13 cellular contexts compared by ENCODE assay signal in genomic region chr7:100891555-100891954, GRCh38. TPM values are rescaled to one million over a fixed set of nuclear protein-coding genes. Genes with fewer than 3 reads are reported as not detected.
DNase-seq lines count a peak whose midpoint lies in the region; ATAC-seq, FAIRE-seq and TF ChIP-seq lines count a peak whose summit lies in the region.
"Had no signal": no experiment of that assay in that cellular context is flagged by ENCODE, and none has a peak within 500 bp of the region (broad histone marks: within the 10 kb centered on the region; RNA-seq: fewer than 3 reads in every experiment).

No MANE protein-coding gene starts in this region.

- H3K4me3 ChIP-seq in RWPE2 (ENCODE audit: severe bottlenecking) (no peak overlapping the region), epithelial cell of esophagus (ENCODE audit: low read length) (peak overlapping the region; percentile 57)
- H3K4me3 ChIP-seq: HAP-1 had no signal

- peak overlapping the region; percentile 51 for H3K4me3 Mint-ChIP-seq in osteocyte (ENCODE audit: unreplicated experiment)

- H3K4me1 ChIP-seq in RWPE2 (ENCODE audit: insufficient read depth, poor library complexity, severe bottlenecking): peaks cover 18% of the 10 kb centered on the region

- H3K9me3 ChIP-seq in RWPE2 (ENCODE audit: severe bottlenecking): no peaks in the 10 kb centered on the region
- H3K9me3 ChIP-seq: HAP-1, ovary had no signal

- no peak for ATAC-seq in RWPE2 (ENCODE audit: low read depth)

- H3K36me3 ChIP-seq in RWPE2 (ENCODE audit: low read depth): peaks cover 22% of the 10 kb centered on the region
- H3K36me3 ChIP-seq: ovary had no signal

- H3K27ac Mint-ChIP-seq in osteocyte (ENCODE audit: unreplicated experiment): peak overlapping the region; percentile 77

- TF ChIP-seq CTCF in RWPE2 (IDR thresholded peaks at IDR 0.05; ENCODE audit: poor library complexity, severe bottlenecking) (no peak), epithelial cell of esophagus (IDR thresholded peaks at IDR 0.05; ENCODE audit: insufficient read depth, low read depth, low read length, missing control alignments) (no peak), osteocyte (IDR thresholded peaks at IDR 0.05) (no peak), D721Med (IDR thresholded peaks at IDR 0.05; ENCODE audit: insufficient read depth, missing control alignments) (no peak)

- H3K27ac ChIP-seq in RWPE2 (ENCODE audit: poor library complexity, severe bottlenecking): peak overlapping the region; percentile 86

- DNase-seq in DMS79 treated with DMSO at 0.1 percent for 48 hours (lab: John Stamatoyannopoulos, UW): peak; percentile 17
- DNase-seq in DMS79 (lab: John Stamatoyannopoulos, UW): no peak
- no peak for DNase-seq in RWPE2 (ENCODE audit: low spot score)
- DNase-seq in epithelial cell of esophagus (ENCODE audit: low read depth): peak; percentile 89
- DNase-seq in osteocyte (ENCODE audit: extremely low spot score, unreplicated experiment): no peak
- DNase-seq in D721Med (ENCODE audit: insufficient read length, low spot score): no peak
- DNase-seq in OCI-M1 (lab: John Stamatoyannopoulos, UW): no peak
- no peak for DNase-seq in glomerular visceral epithelial cell (ENCODE audit: extremely low spot score)
- DNase-seq: activated naive CD4-positive, alpha-beta T cell; NCI-H2171 had no signal

- H3K27me3 ChIP-seq in RWPE2 (ENCODE audit: insufficient read depth, poor library complexity, severe bottlenecking): peaks cover 19% of the 10 kb centered on the region
- H3K27me3 ChIP-seq: ovary had no signal

- H3K36me3 Mint-ChIP-seq in osteocyte (ENCODE audit: unreplicated experiment): peaks cover 20% of the 10 kb centered on the region

- H3K9me3 Mint-ChIP-seq in osteocyte (ENCODE audit: unreplicated experiment): no peaks in the 10 kb centered on the region

- peaks cover 7% of the 10 kb centered on the region for H3K27me3 Mint-ChIP-seq in osteocyte (ENCODE audit: unreplicated experiment)

- H3K4me1 Mint-ChIP-seq in osteocyte (ENCODE audit: unreplicated experiment): peaks cover 40% of the 10 kb centered on the region

- no peak for FAIRE-seq in D721Med (lab: Jason Lieb, UNC)
- FAIRE-seq: frontal cortex had no signal

RNA-seq across cellular contexts. Expression of gene UFSP1, which starts 2.0 kb away (rescaled TPM):
- 2.9 and 3.7 TPM in 2 replicates for total RNA-seq in osteocyte

RNA-seq across cellular contexts. Expression of gene ACHE, which starts 4.1 kb away (rescaled TPM):
- 1.5 and 2.2 TPM in 2 replicates for total RNA-seq in osteocyte

RNA-seq across cellular contexts. Expression of gene SRRT, which starts 16.7 kb away (rescaled TPM):
- total RNA-seq in osteocyte: 159 and 162 TPM in 2 replicates

RNA-seq across cellular contexts. Expression of gene TRIP6, which starts 24.4 kb away (rescaled TPM):
- 123 and 126 TPM in 2 replicates for total RNA-seq in osteocyte

RNA-seq across cellular contexts. Expression of gene SLC12A9, which starts 39.0 kb away (rescaled TPM):
- total RNA-seq in osteocyte: 32.1 and 32.4 TPM in 2 replicates

Comparison
In these comparisons a context has a peak if more than half of its experiments do, and no peak if none do; other contexts are left out.
1. DNase-seq: peak in DMS79 treated with DMSO at 0.1 percent for 48 hours (single experiment) and epithelial cell of esophagus (single experiment); none in DMS79 (single experiment), RWPE2 (single experiment), osteocyte (single experiment), D721Med (single experiment), OCI-M1 (single experiment) and glomerular visceral epithelial cell (single experiment).